Comparison of ENCODE assay signal across 7 cellular contexts in the genomic region with DNA sequence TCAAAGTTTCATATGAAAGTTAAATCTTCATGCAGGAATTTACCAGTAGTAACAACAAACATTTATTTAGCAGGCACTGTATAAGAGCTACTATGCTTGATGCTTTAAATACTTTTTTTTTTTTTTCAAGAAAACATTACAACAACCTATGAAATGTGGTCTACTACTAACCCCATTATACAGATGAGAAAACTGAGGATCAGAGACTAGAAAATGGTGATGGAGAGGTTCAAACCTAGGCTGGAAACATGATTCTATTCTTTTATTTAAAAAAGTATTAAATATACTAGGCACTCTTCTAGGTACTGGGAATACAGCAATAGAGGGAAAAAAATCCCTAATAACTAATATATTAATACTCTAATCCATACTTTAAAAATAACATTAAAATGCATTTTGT.
"Had no signal": no experiment of that assay in that cellular context is flagged by ENCODE, and none has a peak within 500 bp of the region (broad histone marks: within the 10 kb centered on the region; RNA-seq: fewer than 3 reads in every experiment).

No MANE protein-coding gene starts in this region.

- DNase-seq: GDM1, GF-D8 had no signal

- H3K4me3 ChIP-seq: GM12878 had no signal

- ATAC-seq: GM12878 had no signal

- FAIRE-seq: G401.6, GM12878, GM12891, GM12892, GM19239 had no signal
